Comparison of ENCODE assay signal across 1 cellular context in genomic region chr15:60399246-60399915, GRCh38.
TF ChIP-seq lines count a peak whose summit lies in the region.

No MANE protein-coding gene starts in this region.

TF ChIP-seq in H1, 55 proteins besides CTCF, POLR2A, EP300 and RAD21 (continued from another document):
- TF ChIP-seq BCL11A (IDR thresholded peaks at IDR 0.05; ENCODE audit: low read depth in 2 of 2, low read length in 2 of 2) (no peak), TBP (IDR thresholded peaks at IDR 0.05; ENCODE audit: low read depth, low read length) (no peak), CEBPB (IDR thresholded peaks at IDR 0.05; ENCODE audit: low read depth, low read length) (no peak), MAX (IDR thresholded peaks at IDR 0.05) (peak; percentile 25; the same call in 1 of the 2 replicates), TAF1 (IDR thresholded peaks at IDR 0.05; ENCODE audit: low read depth, low read length) (0 out of 2 replicates have a peak, but pooled peaks have one; percentile 18), TCF12 (IDR thresholded peaks at IDR 0.05; ENCODE audit: low read depth, low read length) (no peak)
